8 cellular contexts compared by ENCODE assay signal in the genomic region with DNA sequence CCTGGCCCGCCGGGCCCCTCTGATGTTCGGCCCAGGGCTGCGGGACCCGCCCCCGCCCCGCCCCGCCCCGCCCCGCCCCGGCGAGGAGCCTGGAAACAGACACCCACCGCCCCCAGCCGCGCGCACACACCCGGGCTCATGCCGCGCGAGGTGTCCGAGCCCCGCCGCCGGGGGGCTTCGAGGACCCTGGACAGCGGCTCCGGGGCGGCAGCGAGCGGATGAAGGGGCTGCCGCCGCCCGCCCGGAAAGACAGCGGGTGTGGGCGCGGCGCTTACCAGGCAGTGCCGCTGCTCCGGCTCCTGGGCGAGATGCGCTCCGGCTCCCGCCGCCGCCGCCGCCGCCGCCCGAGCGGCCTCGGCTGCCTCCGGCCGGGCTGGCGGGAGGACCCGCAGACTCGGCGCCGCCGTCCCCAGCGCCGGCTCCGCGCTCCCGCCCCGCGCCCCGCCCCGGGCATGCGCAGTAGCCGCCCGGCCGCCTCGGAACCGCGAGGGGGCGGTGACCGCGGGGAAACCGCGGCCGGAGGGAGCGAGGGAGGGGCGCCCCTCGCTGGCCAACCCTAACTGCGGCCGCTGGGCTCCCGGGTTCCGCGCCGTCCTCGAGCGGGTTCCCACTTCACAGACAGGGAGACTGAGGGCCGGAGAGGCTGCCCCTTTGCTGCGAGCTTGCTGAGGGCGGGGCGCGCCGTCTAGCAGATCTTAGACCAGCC. TPM values are rescaled to one million over a fixed set of nuclear protein-coding genes. Genes with fewer than 3 reads are reported as not detected.
DNase-seq lines count a peak whose midpoint lies in the region; ATAC-seq and TF ChIP-seq lines count a peak whose summit lies in the region.

A gene (minus strand): TSS at position 433 of the 706 bp plus-strand sequence. CDS start 10,322 bp downstream, outside the sequence.

- H3K27ac Mint-ChIP-seq in activated CD4-positive, alpha-beta memory T cell treated with anti-CD3 and anti-CD28 coated beads for 36 hours, result peak within 1 kb of the TSS; percentile 62

- POLR2A ChIA-PET in activated CD4-positive, alpha-beta memory T cell treated with anti-CD3 and anti-CD28 coated beads for 36 hours (lab: Charles Lee), result no interaction called here

- peak within 1 kb of the TSS; percentile 90 for H3K4me3 Mint-ChIP-seq in activated CD4-positive, alpha-beta memory T cell treated with anti-CD3 and anti-CD28 coated beads for 36 hours

- DNase-seq in AG09319 (ENCODE audit: extremely low read depth, low read depth), result no peak
- peak; percentile 46 for DNase-seq in NCI-H2227 treated with DMSO at 0.1 percent for 48 hours (lab: John Stamatoyannopoulos, UW)
- peak; percentile 68 for DNase-seq in activated CD4-positive, alpha-beta memory T cell treated with anti-CD3 and anti-CD28 coated beads for 36 hours
- peak; percentile 75 for DNase-seq in epidermal melanocyte (ENCODE audit: insufficient read length, low spot score)
- peak; percentile 66 for DNase-seq in myocyte (ENCODE audit: low read depth)

- no peaks in the 10 kb centered on the region for H3K9me3 Mint-ChIP-seq in activated CD4-positive, alpha-beta memory T cell treated with anti-CD3 and anti-CD28 coated beads for 36 hours

- no peak within 1 kb of the TSS for H3K27ac ChIP-seq in subcutaneous abdominal adipose tissue (ENCODE audit: low read depth, low read length)

- no peaks in the 10 kb centered on the region for H3K9me3 ChIP-seq in subcutaneous abdominal adipose tissue (ENCODE audit: control insufficient read depth in 5 of 5, low read length in 5 of 5)

- peak; percentile 15 for TF ChIP-seq CTCF in AG09319 (IDR thresholded peaks at IDR 0.05; ENCODE audit: low read depth, low read length)

- H3K36me3 ChIP-seq in subcutaneous abdominal adipose tissue (ENCODE audit: control insufficient read depth in 5 of 5, insufficient read depth in 5 of 5, low read length in 5 of 5), result no peaks in the 10 kb centered on the region

- peaks cover 1% of the 10 kb centered on the region for H3K36me3 Mint-ChIP-seq in activated CD4-positive, alpha-beta memory T cell treated with anti-CD3 and anti-CD28 coated beads for 36 hours

- peaks cover 6 to 25% (median 11%) of the 10 kb centered on the region in 5 donors for H3K27me3 ChIP-seq in subcutaneous abdominal adipose tissue (ENCODE audit: control insufficient read depth in 5 of 5, insufficient read depth in 4 of 5, low read length in 5 of 5)

- ATAC-seq in GM18517 (IDR thresholded peaks at IDR 0.05; ENCODE audit: unreplicated experiment), result peak; percentile 59
- peak; percentile 69 for ATAC-seq in HG02981 (IDR thresholded peaks at IDR 0.05; ENCODE audit: unreplicated experiment)

- H3K9ac ChIP-seq in subcutaneous abdominal adipose tissue (ENCODE audit: low read length in 5 of 5), result no peak within 1 kb of the TSS

- H3K27me3 Mint-ChIP-seq in activated CD4-positive, alpha-beta memory T cell treated with anti-CD3 and anti-CD28 coated beads for 36 hours, result peaks cover 21% of the 10 kb centered on the region

- CTCF ChIA-PET in activated CD4-positive, alpha-beta memory T cell treated with anti-CD3 and anti-CD28 coated beads for 36 hours (lab: Charles Lee), result interaction anchor here (1.0 to 2.3 kb wide), 3 partner anchors 37 to 194 kb away, joined by 3 to 6 read pairs (median 3); a partner anchor contains a TSS

- H3K4me1 Mint-ChIP-seq in activated CD4-positive, alpha-beta memory T cell treated with anti-CD3 and anti-CD28 coated beads for 36 hours (ENCODE audit: low read depth), result peaks cover 15% of the 10 kb centered on the region

- H3K4me3 ChIP-seq in subcutaneous abdominal adipose tissue (ENCODE audit: low read depth in 1 of 5, low read length in 5 of 5), result peak within 1 kb of the TSS; percentile 15 to 63 (median 62)

- intact Hi-C loops in activated CD4-positive, alpha-beta memory T cell treated with anti-CD3 and anti-CD28 coated beads for 36 hours (cut with micrococcal nuclease), result no loop called here

- H3K4me1 ChIP-seq in subcutaneous abdominal adipose tissue (ENCODE audit: control insufficient read depth in 5 of 5, insufficient read depth in 5 of 5, low read length in 5 of 5), result peaks cover 0 to 10% (median 8%) of the 10 kb centered on the region in 5 donors

RNA-seq across cellular contexts. Expression of the gene that starts here (rescaled TPM):
- 1 to 10 TPM; 4.5 to 5.3 TPM for total RNA-seq in activated CD4-positive, alpha-beta memory T cell treated with anti-CD3 and anti-CD28 coated beads for 36 hours
- total RNA-seq in myocyte, result 5.2 and 9.6 TPM in 2 replicates
- polyA plus RNA-seq in myocyte (2012), result 2.4 TPM
